In the genomic region with DNA sequence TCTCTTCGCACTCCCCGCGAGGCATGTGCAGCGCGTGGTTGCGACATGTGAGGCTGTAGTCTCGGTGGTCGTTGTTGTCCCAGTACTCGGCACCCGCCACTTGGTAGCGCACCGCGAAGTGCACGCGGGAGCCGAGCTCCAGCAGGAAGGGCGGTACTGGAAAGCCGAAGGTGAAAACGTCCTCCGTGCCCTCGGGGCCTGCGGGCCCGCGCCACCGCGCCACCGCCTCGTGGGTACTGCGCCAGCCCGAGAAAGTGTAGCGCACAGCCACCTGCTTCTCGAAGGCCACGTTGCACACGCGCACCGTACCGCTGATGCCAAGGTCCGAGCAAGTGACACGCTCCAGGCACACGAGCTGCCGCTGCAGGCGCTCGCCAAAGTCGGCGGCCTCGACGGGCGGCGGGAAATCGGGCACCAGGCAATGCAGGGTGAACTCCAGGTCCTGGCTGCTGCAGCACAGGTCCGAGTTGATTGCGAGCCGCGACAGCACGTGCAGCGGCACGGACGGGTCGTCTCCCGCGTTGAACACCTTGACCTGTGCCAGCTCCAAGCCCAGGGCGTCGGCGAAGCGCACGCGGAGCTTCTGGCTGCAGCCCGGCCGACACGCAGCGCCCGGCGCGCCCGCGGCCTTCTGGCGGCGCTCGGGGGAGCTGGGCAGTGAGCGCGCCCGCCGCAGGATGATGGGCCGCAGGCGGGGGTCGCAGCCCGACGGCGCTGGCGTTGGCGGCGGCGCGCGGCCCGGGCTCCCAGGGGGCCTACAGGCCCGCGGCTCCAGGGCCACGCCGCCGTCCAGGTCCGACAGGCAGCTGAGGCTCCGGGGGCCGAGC, we compare ENCODE assay signal across 8 cellular contexts. TPM values are rescaled to one million over a fixed set of nuclear protein-coding genes. Genes with fewer than 3 reads are reported as not detected.
DNase-seq lines count a peak whose midpoint lies in the region; ATAC-seq and TF ChIP-seq lines count a peak whose summit lies in the region.

No MANE protein-coding gene starts in this region.

- no peak overlapping the region; the same call in 1 of the 2 replicates for H3K27ac ChIP-seq in KMS-11
- peak overlapping the region; percentile 89 to 90 for H3K27ac ChIP-seq in uterus

- H3K4me3 ChIP-seq in KMS-11 (IDR thresholded peaks at IDR 0.05; ENCODE audit: insufficient read depth, low read depth, low read length) (no peak overlapping the region), choroid plexus epithelial cell (ENCODE audit: low read depth, low read length) (peak overlapping the region; percentile 80), uterus (peak overlapping the region; percentile 58 to 77)

- peak overlapping the region; percentile 83 for H2AFZ ChIP-seq in KMS-11 (ENCODE audit: low read depth)

- H3K4me3 Mint-ChIP-seq in memory B cell: peak overlapping the region; percentile 98

- H3K27me3 Mint-ChIP-seq in memory B cell: no peaks in the 10 kb centered on the region

- H3K4me1 Mint-ChIP-seq in memory B cell: peaks cover 20% of the 10 kb centered on the region

- ATAC-seq in GM19463 (IDR thresholded peaks at IDR 0.05; ENCODE audit: unreplicated experiment): peak; percentile 0
- ATAC-seq in memory B cell (ENCODE audit: low read depth): no peak
- ATAC-seq in HG03025 (IDR thresholded peaks at IDR 0.05; ENCODE audit: low FRiP score, unreplicated experiment): no peak

- peak overlapping the region; percentile 88 for H3K9ac ChIP-seq in KMS-11

- DNase-seq in choroid plexus epithelial cell (ENCODE audit: low read depth): peak; percentile 23
- DNase-seq in memory B cell (ENCODE audit: low spot score in 2 of 2): no peak
- DNase-seq in uterus: peak; percentile 21 to 23
- no peak for DNase-seq in activated CD4-positive, alpha-beta T cell treated with anti-CD3 and anti-CD28 coated beads, Interleukin-2, amount 50 U/mL, for 48 hours
- no peak for DNase-seq in DMS 273 (lab: John Stamatoyannopoulos, UW; ENCODE audit: unreplicated experiment)

- TF ChIP-seq POLR2A in uterus (IDR thresholded peaks at IDR 0.05): no peak

- peaks cover 6% of the 10 kb centered on the region for H3K36me3 Mint-ChIP-seq in memory B cell

- no peak overlapping the region for H3K27ac Mint-ChIP-seq in memory B cell

- H3K79me2 ChIP-seq in KMS-11 (ENCODE audit: insufficient read depth, low read depth): peaks cover 20% of the 10 kb centered on the region

- intact Hi-C loops in uterus (cut with DNase I; ENCODE audit: low total_unique reads): no loop called here

- H3K36me3 ChIP-seq in KMS-11 (ENCODE audit: insufficient read depth): no peaks in the 10 kb centered on the region; the same call in 1 of the 2 replicates
- no peaks in the 10 kb centered on the region for H3K36me3 ChIP-seq in uterus

- H3K9me3 Mint-ChIP-seq in memory B cell: no peaks in the 10 kb centered on the region

- H3K9me3 ChIP-seq in uterus: no peaks in the 10 kb centered on the region

- H3K27me3 ChIP-seq in KMS-11 (ENCODE audit: insufficient read depth, low read depth): no peaks in the 10 kb centered on the region
- H3K27me3 ChIP-seq in uterus: no peaks in the 10 kb centered on the region

- H3K4me1 ChIP-seq in KMS-11 (ENCODE audit: low read depth, poor library complexity, severe bottlenecking) (peaks cover 23% of the 10 kb centered on the region), uterus (peaks cover 7 to 9% of the 10 kb centered on the region in 2 donors)

- H4K20me1 ChIP-seq in KMS-11 (ENCODE audit: insufficient read depth): no peaks in the 10 kb centered on the region

- H3K4me2 ChIP-seq in KMS-11: peak overlapping the region; percentile 57; the same call in 1 of the 2 replicates

- TF ChIP-seq CTCF in KMS-11 (conservative IDR thresholded peaks at IDR 0.05; ENCODE audit: low read depth, low read length) (no peak), choroid plexus epithelial cell (conservative IDR thresholded peaks at IDR 0.05; ENCODE audit: low read depth, low read length) (no peak), uterus (IDR thresholded peaks at IDR 0.05) (no peak)

RNA-seq across cellular contexts. Expression of gene PPP1R3D, which starts 0.8 kb away (rescaled TPM):
- total RNA-seq in uterus: 10 to 100 TPM in 1 of 4 donors, 1 to 10 TPM in 3; 1.3 to 10.1 (median 8.7) TPM

RNA-seq across cellular contexts. Expression of gene FAM217B, which starts 0.9 kb away (rescaled TPM):
- total RNA-seq in uterus: 10 to 100 TPM; 12.9 to 22.5 (median 14.5) TPM

RNA-seq across cellular contexts. Expression of gene SYCP2, which starts 5.8 kb away (rescaled TPM):
- 10 to 100 TPM in 1 of 4 donors, 1 to 10 TPM in 3; 1.2 to 22.5 (median 6.6) TPM for total RNA-seq in uterus

RNA-seq across cellular contexts. Expression of gene CDH26, which starts 19.0 kb away (rescaled TPM):
- total RNA-seq in uterus: 1 to 10 TPM in 1 of 4 donors, under 1 TPM in 2, not detected in 1; 0.76 to 2.1 (median 0.77) TPM

Comparison
In these comparisons a context has a peak if more than half of its experiments do, and no peak if none do; other contexts are left out.
1. DNase-seq: peak in choroid plexus epithelial cell (single experiment) and uterus (2 of 2); none in memory B cell (0 of 2), activated CD4-positive, alpha-beta T cell treated with anti-CD3 and anti-CD28 coated beads, Interleukin-2, amount 50 U/mL, for 48 hours (0 of 2) and DMS 273 (single experiment).